26 cellular contexts compared by ENCODE assay signal in genomic region chr5:35131723-35132122, GRCh38.
"Had no signal": no experiment of that assay in that cellular context is flagged by ENCODE, and none has a peak within 500 bp of the region (broad histone marks: within the 10 kb centered on the region; RNA-seq: fewer than 3 reads in every experiment).

No MANE protein-coding gene starts in this region.

- H3K27ac Mint-ChIP-seq: activated CD4-positive, alpha-beta T cell treated with anti-CD3 and anti-CD28 coated beads, Interleukin-2, amount 10 ng/mL, durations not matched to agents 24 days and 14 days; activated CD8-positive, alpha-beta T cell treated with anti-CD3 and anti-CD28 coated beads, Interleukin-2, amount 10 ng/mL, durations not matched to agents 7 days and 5 days; activated naive CD8-positive, alpha-beta T cell treated with anti-CD3 and anti-CD28 coated beads, Interleukin-2, amount 10 ng/mL, durations not matched to agents 7 days and 5 days; activated T-cell treated with anti-CD3 and anti-CD28 coated beads, Interleukin-2, amount 50 U/mL, for 24 hours; activated T-helper 2 cell treated with anti-CD3 and anti-CD28 coated beads, Interferon-gamma antibody, Interleukin-2, Interleukin-4, amounts not matched to agents 10 μg/mL and 5 μg/mL and 100 μg/mL, durations not matched to agents 14 hours and 24 hours and 36 hours; brain; endodermal cell; memory B cell; naive B cell; neural progenitor cell; stimulated activated naive B cell treated with anti-CD40 and anti-IgM and Interleukin-4, amounts not matched to agents 10 μg/mL and 1 μg/mL and 100 μg/mL, for 72 hours had no signal

- H3K27ac ChIP-seq: colonic mucosa, gastrocnemius medialis, neural progenitor cell, pancreas, spleen, thoracic aorta, upper lobe of left lung had no signal

- H3K4me1 Mint-ChIP-seq: brain, naive B cell, neural progenitor cell had no signal

- H3K9ac ChIP-seq: neural progenitor cell had no signal

- H3K36me3 Mint-ChIP-seq: activated naive CD8-positive, alpha-beta T cell treated with anti-CD3 and anti-CD28 coated beads, Interleukin-2, amount 10 ng/mL, durations not matched to agents 7 days and 5 days; brain; memory B cell; naive B cell; neural progenitor cell; stimulated activated naive B cell treated with anti-CD40 and anti-IgM and Interleukin-4, amounts not matched to agents 10 μg/mL and 1 μg/mL and 100 μg/mL, for 72 hours had no signal

- ATAC-seq: activated CD8-positive, alpha-beta T cell treated with anti-CD3 and anti-CD28 coated beads, Interleukin-2, amount 10 ng/mL, durations not matched to agents 7 days and 5 days; gastrocnemius medialis; left ventricle myocardium superior; mucosa of descending colon; pancreas; sciatic nerve; stimulated activated naive B cell treated with anti-CD40 and anti-IgM and Interleukin-4, amounts not matched to agents 10 μg/mL and 1 μg/mL and 100 μg/mL, for 72 hours had no signal

- H3K36me3 ChIP-seq: colonic mucosa, gastrocnemius medialis, neural progenitor cell, pancreas, spleen, thoracic aorta, upper lobe of left lung had no signal

- H3K4me1 ChIP-seq: colonic mucosa, gastrocnemius medialis, neural progenitor cell, spleen, upper lobe of left lung had no signal

- H3K27me3 ChIP-seq: colonic mucosa, gastrocnemius medialis, neural progenitor cell, pancreas, upper lobe of left lung had no signal

- H3K4me2 ChIP-seq: neural progenitor cell had no signal

- H3K9me3 Mint-ChIP-seq: activated T-cell treated with anti-CD3 and anti-CD28 coated beads, Interleukin-2, amount 50 U/mL, for 24 hours; activated T-helper 2 cell treated with anti-CD3 and anti-CD28 coated beads, Interferon-gamma antibody, Interleukin-2, Interleukin-4, amounts not matched to agents 10 μg/mL and 5 μg/mL and 100 μg/mL, durations not matched to agents 14 hours and 24 hours and 36 hours; naive B cell; neural progenitor cell had no signal

- H3K9me3 ChIP-seq: colonic mucosa, gastrocnemius medialis, mucosa of descending colon, pancreas, spleen, thoracic aorta, upper lobe of left lung had no signal

- H3K4me3 Mint-ChIP-seq: activated CD4-positive, alpha-beta T cell treated with anti-CD3 and anti-CD28 coated beads, Interleukin-2, amount 10 ng/mL, durations not matched to agents 24 days and 14 days; activated CD8-positive, alpha-beta T cell treated with anti-CD3 and anti-CD28 coated beads, Interleukin-2, amount 10 ng/mL, durations not matched to agents 7 days and 5 days; activated naive CD8-positive, alpha-beta T cell treated with anti-CD3 and anti-CD28 coated beads, Interleukin-2, amount 10 ng/mL, durations not matched to agents 7 days and 5 days; activated T-cell treated with anti-CD3 and anti-CD28 coated beads, Interleukin-2, amount 50 U/mL, for 24 hours; brain; endodermal cell; memory B cell; naive B cell; neural progenitor cell; stimulated activated naive B cell treated with anti-CD40 and anti-IgM and Interleukin-4, amounts not matched to agents 10 μg/mL and 1 μg/mL and 100 μg/mL, for 72 hours had no signal

- DNase-seq: activated CD4-positive, alpha-beta T cell treated with anti-CD3 and anti-CD28 coated beads, Interleukin-2, amount 10 ng/mL, durations not matched to agents 24 days and 14 days; activated CD8-positive, alpha-beta T cell treated with anti-CD3 and anti-CD28 coated beads, Interleukin-2, amount 10 ng/mL, durations not matched to agents 7 days and 5 days; activated naive CD4-positive, alpha-beta T cell treated with Interleukin-2 at 50 U/mL for 16 hours; activated naive CD8-positive, alpha-beta T cell treated with anti-CD3 and anti-CD28 coated beads, Interleukin-2, amount 10 ng/mL, durations not matched to agents 7 days and 5 days; activated T-cell treated with anti-CD3 and anti-CD28 coated beads, Interleukin-2, amount 50 U/mL, for 24 hours; amygdala; caudate nucleus; colonic mucosa; endodermal cell; gastrocnemius medialis; head of caudate nucleus; kidney glomerular epithelial cell; left ventricle myocardium superior; mucosa of descending colon; naive B cell; pancreas; spleen; stimulated activated naive B cell treated with anti-CD40 and anti-IgM and Interleukin-4, amounts not matched to agents 10 μg/mL and 1 μg/mL and 100 μg/mL, for 72 hours; T-helper 9 cell; upper lobe of left lung had no signal

- H3K4me3 ChIP-seq: colonic mucosa, gastrocnemius medialis, mucosa of descending colon, neural progenitor cell, pancreas, spleen, thoracic aorta, upper lobe of left lung had no signal

- H2AFZ ChIP-seq: neural progenitor cell had no signal
